ENCODE assay signal across 6 cellular contexts in the genomic region with DNA sequence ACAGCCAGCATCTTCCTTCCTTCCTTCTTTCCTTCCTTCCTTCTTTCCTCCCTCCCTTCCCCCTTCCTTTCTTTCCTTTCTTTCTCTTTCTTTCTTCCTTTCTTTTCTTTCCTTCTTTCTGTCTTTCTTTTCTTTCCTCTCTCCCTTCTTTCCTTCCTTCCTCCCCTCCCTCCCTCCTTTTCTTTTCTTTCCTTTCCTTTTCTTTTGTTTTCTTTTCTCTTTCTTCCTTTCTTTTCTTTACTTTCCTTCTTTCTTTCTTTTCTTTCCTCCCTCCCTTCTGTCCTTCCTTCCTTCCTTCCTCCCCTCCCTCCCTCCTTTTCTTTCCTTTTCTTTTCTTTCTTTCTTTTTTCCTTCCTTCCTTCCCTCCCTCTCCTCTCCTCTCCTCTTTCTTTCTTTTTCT.
"Had no signal": no experiment of that assay in that cellular context is flagged by ENCODE, and none has a peak within 500 bp of the region (broad histone marks: within the 10 kb centered on the region; RNA-seq: fewer than 3 reads in every experiment).

No MANE protein-coding gene starts in this region.

- H3K4me3 ChIP-seq: HAP-1 had no signal

- H3K36me3 ChIP-seq: HAP-1 had no signal

- H3K27me3 Mint-ChIP-seq: IgD-negative memory B cell had no signal

- H3K27ac Mint-ChIP-seq: IgD-negative memory B cell had no signal

- ATAC-seq: HCT116 had no signal

- H3K9me3 ChIP-seq: HAP-1 had no signal

- H3K4me1 Mint-ChIP-seq: IgD-negative memory B cell had no signal

- DNase-seq: GOT3, H7, KG1 had no signal
